In genomic region chr3:19229086-19229485, GRCh38 we compare ENCODE assay signal across 21 cellular contexts.
DNase-seq lines count a peak whose midpoint lies in the region; ATAC-seq and TF ChIP-seq lines count a peak whose summit lies in the region.
"Had no signal": no experiment of that assay in that cellular context is flagged by ENCODE, and none has a peak within 500 bp of the region (broad histone marks: within the 10 kb centered on the region; RNA-seq: fewer than 3 reads in every experiment).

No MANE protein-coding gene starts in this region.

- H3K4me3 Mint-ChIP-seq in activated B cell treated with CpG ODN at 0.5 μM for 24 hours, result no peak overlapping the region
- H3K4me3 Mint-ChIP-seq: activated T-helper 17 cell treated with anti-CD3 and anti-CD28 coated beads, Interleukin-2, amount 50 U/mL, for 72 hours; CD4-positive, alpha-beta memory T cell; HFFc6; mesothelial cell of epicardium; natural killer cell treated with Interleukin-12 subunit alpha and Interleukin-12 subunit beta and Interleukin-15 and Interleukin-18, amount 100 ng/mL, for 72 hours had no signal

- H3K9me3 ChIP-seq in Loucy (ENCODE audit: insufficient read depth, low read depth, low read length) (no peaks in the 10 kb centered on the region), heart left ventricle (no peaks in the 10 kb centered on the region), sigmoid colon (no peaks in the 10 kb centered on the region)
- H3K9me3 ChIP-seq: body of pancreas, testis had no signal

- H3K9me3 Mint-ChIP-seq in activated B cell treated with CpG ODN at 0.5 μM for 24 hours, result peaks cover 5% of the 10 kb centered on the region
- H3K9me3 Mint-ChIP-seq: activated T-helper 17 cell treated with anti-CD3 and anti-CD28 coated beads, Interleukin-2, amount 50 U/mL, for 72 hours; mesothelial cell of epicardium; natural killer cell treated with Interleukin-12 subunit alpha and Interleukin-12 subunit beta and Interleukin-15 and Interleukin-18, amount 100 ng/mL, for 72 hours had no signal

- H3K27me3 Mint-ChIP-seq in activated B cell treated with CpG ODN at 0.5 μM for 24 hours, result no peaks in the 10 kb centered on the region
- H3K27me3 Mint-ChIP-seq: CD4-positive, alpha-beta memory T cell had no signal

- no peak for TF ChIP-seq POLR2A in heart left ventricle (IDR thresholded peaks at IDR 0.05)
- no peak for TF ChIP-seq POLR2A in sigmoid colon (IDR thresholded peaks at IDR 0.05)

- no peak overlapping the region for H2AFZ ChIP-seq in Loucy (ENCODE audit: low read length)

- H3K4me3 ChIP-seq in GM06990 (replicated peaks; ENCODE audit: low read depth, low read length) (no peak overlapping the region), Loucy (ENCODE audit: low read length, poor library complexity, severe bottlenecking) (no peak overlapping the region), heart left ventricle (no peak overlapping the region), sigmoid colon (no peak overlapping the region)
- H3K4me3 ChIP-seq: body of pancreas, testis had no signal

- TF ChIP-seq CTCF in 22Rv1 (IDR thresholded peaks at IDR 0.05), result peak; percentile 32
- peak; percentile 53 for TF ChIP-seq CTCF in GM06990 (IDR thresholded peaks at IDR 0.05; ENCODE audit: insufficient read depth, low read length, poor library complexity, severe bottlenecking)
- TF ChIP-seq CTCF in Loucy (conservative IDR thresholded peaks at IDR 0.05; ENCODE audit: low read length), result peak; percentile 71
- no peak for TF ChIP-seq CTCF in activated B cell treated with CpG ODN at 0.5 μM for 24 hours (IDR thresholded peaks at IDR 0.05)
- no peak for TF ChIP-seq CTCF in heart left ventricle (IDR thresholded peaks at IDR 0.05)
- TF ChIP-seq CTCF in sigmoid colon (IDR thresholded peaks at IDR 0.05), result no peak

- H4K20me1 ChIP-seq in Loucy (ENCODE audit: insufficient read depth, low read length, poor library complexity, severe bottlenecking), result no peaks in the 10 kb centered on the region

- H3K4me1 Mint-ChIP-seq in activated B cell treated with CpG ODN at 0.5 μM for 24 hours, result peaks cover 23% of the 10 kb centered on the region
- H3K4me1 Mint-ChIP-seq: activated T-helper 17 cell treated with anti-CD3 and anti-CD28 coated beads, Interleukin-2, amount 50 U/mL, for 72 hours; CD4-positive, alpha-beta memory T cell had no signal

- ATAC-seq in activated B cell treated with CpG ODN at 0.5 μM for 24 hours (ENCODE audit: low read depth), result no peak
- ATAC-seq in HG02588 (IDR thresholded peaks at IDR 0.05; ENCODE audit: unreplicated experiment), result no peak
- ATAC-seq in heart left ventricle, result no peak
- ATAC-seq: activated T-helper 17 cell treated with anti-CD3 and anti-CD28 coated beads, Interleukin-2, amount 50 U/mL, for 72 hours; body of pancreas; left lobe of liver; natural killer cell treated with Interleukin-12 subunit alpha and Interleukin-12 subunit beta and Interleukin-15 and Interleukin-18, amount 100 ng/mL, for 72 hours had no signal

- no peak overlapping the region for H3K27ac ChIP-seq in 22Rv1
- H3K27ac ChIP-seq in heart left ventricle, result no peak overlapping the region
- no peak overlapping the region for H3K27ac ChIP-seq in sigmoid colon
- H3K27ac ChIP-seq: body of pancreas, testis had no signal

- peaks cover 4% of the 10 kb centered on the region for H3K36me3 Mint-ChIP-seq in activated B cell treated with CpG ODN at 0.5 μM for 24 hours (ENCODE audit: low read depth)
- H3K36me3 Mint-ChIP-seq: CD4-positive, alpha-beta memory T cell; mesothelial cell of epicardium; natural killer cell treated with Interleukin-12 subunit alpha and Interleukin-12 subunit beta and Interleukin-15 and Interleukin-18, amount 100 ng/mL, for 72 hours had no signal

- no peak overlapping the region for H3K9ac ChIP-seq in Loucy (ENCODE audit: low read depth, low read length, poor library complexity, severe bottlenecking)

- no peaks in the 10 kb centered on the region for H3K36me3 ChIP-seq in GM06990 (ENCODE audit: control insufficient read depth, insufficient read depth, low read length)
- no peaks in the 10 kb centered on the region for H3K36me3 ChIP-seq in Loucy (ENCODE audit: insufficient read depth, low read length)
- H3K36me3 ChIP-seq in heart left ventricle, result no peaks in the 10 kb centered on the region
- no peaks in the 10 kb centered on the region for H3K36me3 ChIP-seq in sigmoid colon

- CTCF ChIA-PET in activated B cell treated with CpG ODN at 0.5 μM for 24 hours (lab: Charles Lee), result interaction anchor here (0.9 to 3.1 kb wide), 3 partner anchors 118 to 638 kb away, joined by 3 to 11 read pairs (median 5); no protein-coding TSS in a partner anchor

- no peaks in the 10 kb centered on the region for H3F3A ChIP-seq in Loucy (ENCODE audit: low read depth)

- intact Hi-C loops in activated B cell treated with CpG ODN at 0.5 μM for 24 hours (cut with micrococcal nuclease) (no loop called here), heart left ventricle (cut with DNase I) (no loop called here), sigmoid colon (cut with DNase I) (no loop called here)

- WGBS in heart left ventricle, 4 donors, result 85 to 100% (median 95%) methylated on average over 1 of the region's 1 CpG
- 95 to 96% methylated on average over 1 of the region's 1 CpG for WGBS in sigmoid colon, 2 donors

- no peak overlapping the region for H3K4me2 ChIP-seq in Loucy (ENCODE audit: low read depth, low read length, poor library complexity, severe bottlenecking)

- peak overlapping the region; percentile 93 for H3K27ac Mint-ChIP-seq in activated B cell treated with CpG ODN at 0.5 μM for 24 hours
- H3K27ac Mint-ChIP-seq: activated T-helper 17 cell treated with anti-CD3 and anti-CD28 coated beads, Interleukin-2, amount 50 U/mL, for 72 hours; CD4-positive, alpha-beta memory T cell; HFFc6; mesothelial cell of epicardium; natural killer cell treated with Interleukin-12 subunit alpha and Interleukin-12 subunit beta and Interleukin-15 and Interleukin-18, amount 100 ng/mL, for 72 hours had no signal

- TF ChIP-seq EP300 in sigmoid colon (IDR thresholded peaks at IDR 0.05), result no peak

- H3K27me3 ChIP-seq in GM06990 (replicated peaks; ENCODE audit: control insufficient read depth, insufficient read depth, low read length), result no peaks in the 10 kb centered on the region
- no peaks in the 10 kb centered on the region for H3K27me3 ChIP-seq in Loucy (ENCODE audit: insufficient read depth, low read length, poor library complexity, severe bottlenecking)
- H3K27me3 ChIP-seq in heart left ventricle, result no peaks in the 10 kb centered on the region
- no peaks in the 10 kb centered on the region for H3K27me3 ChIP-seq in sigmoid colon
- H3K27me3 ChIP-seq: body of pancreas, testis had no signal

- POLR2A ChIA-PET in activated B cell treated with CpG ODN at 0.5 μM for 24 hours (lab: Charles Lee), result interaction anchor here (1.2 kb wide), 2 partner anchors 119 to 120 kb away, joined by 4 to 5 read pairs; no protein-coding TSS in a partner anchor

- no peaks in the 10 kb centered on the region for H3K79me2 ChIP-seq in Loucy (ENCODE audit: insufficient read depth, low read length)

- H3K9me2 ChIP-seq in Loucy (replicated peaks; ENCODE audit: low read depth, low read length), result no peaks in the 10 kb centered on the region

- H3K4me1 ChIP-seq in Loucy (ENCODE audit: insufficient read depth, low read length, poor library complexity, severe bottlenecking) (peaks cover 24% of the 10 kb centered on the region), heart left ventricle (no peaks in the 10 kb centered on the region), sigmoid colon (no peaks in the 10 kb centered on the region)
- H3K4me1 ChIP-seq: testis had no signal

- DNase-seq in GM06990 (ENCODE audit: extremely low read depth, insufficient read length) (no peak), activated B cell treated with CpG ODN at 0.5 μM for 24 hours (no peak), heart left ventricle (no peak), DMS114 treated with DMSO at 0.1 percent for 48 hours (lab: John Stamatoyannopoulos, UW; ENCODE audit: unreplicated experiment) (no peak), sigmoid colon (no peak)
- DNase-seq: activated CD4-positive, alpha-beta T cell treated with anti-CD3 and anti-CD28 coated beads for 48 hours; body of pancreas; CD4-positive, alpha-beta memory T cell; DMS79 treated with DMSO at 0.1 percent for 48 hours; glutamatergic neuron; HFFc6; NCI-H187 treated with DMSO at 0.1 percent for 48 hours; NCI-H345; testis had no signal

Comparison
In these comparisons a context has a peak if more than half of its experiments do, and no peak if none do; other contexts are left out.
1. CTCF ChIP-seq: peak in 22Rv1 (single experiment), GM06990 (single experiment) and Loucy (single experiment); none in activated B cell treated with CpG ODN at 0.5 μM for 24 hours (single experiment), heart left ventricle (0 of 12) and sigmoid colon (0 of 4).